Comparison of ENCODE assay signal across 7 cellular contexts in genomic region chr15:74995779-74996765, GRCh38. TPM values are rescaled to one million over a fixed set of nuclear protein-coding genes. Genes with fewer than 3 reads are reported as not detected.
A peak's percentile ranks its signal among the peaks of the same experiment; 100 is the strongest.
DNase-seq lines count a peak whose midpoint lies in the region; TF ChIP-seq lines count a peak whose summit lies in the region.

No MANE protein-coding gene starts in this region.

- DNase-seq in HAP-1 (ENCODE audit: low spot score in 2 of 2) (peak in 1 of 2 experiments; percentile 37), NCI-H526 treated with DMSO at 0.1 percent for 48 hours (lab: John Stamatoyannopoulos, UW) (peak; percentile 6), chondrocyte (ENCODE audit: low spot score) (no peak), type B pancreatic cell (ENCODE audit: extremely low spot score, unreplicated experiment) (no peak), NOMO-1 (lab: John Stamatoyannopoulos, UW; ENCODE audit: unreplicated experiment in 2 of 2) (no peak), HCEC 1CT (no peak)

- H3K36me3 Mint-ChIP-seq in chondrocyte (ENCODE audit: low read depth) (peaks cover 6% of the 10 kb centered on the region), type B pancreatic cell (peaks cover 4% of the 10 kb centered on the region)

- H3K4me1 ChIP-seq in HAP-1 (peaks cover 5% of the 10 kb centered on the region), mesodermal cell (ENCODE audit: control insufficient read depth, insufficient read depth, low read length, poor library complexity, severe bottlenecking) (peaks cover 7% of the 10 kb centered on the region)

- H3K27ac Mint-ChIP-seq in chondrocyte (ENCODE audit: unreplicated experiment) = peak overlapping the region; percentile 22
- H3K27ac Mint-ChIP-seq in type B pancreatic cell = peak overlapping the region; percentile 73

- H3K36me3 ChIP-seq in HAP-1 (replicated peaks) = no peaks in the 10 kb centered on the region
- no peaks in the 10 kb centered on the region for H3K36me3 ChIP-seq in mesodermal cell (ENCODE audit: control insufficient read depth, insufficient read depth, low read length)

- H3K9me3 ChIP-seq in HAP-1 (no peaks in the 10 kb centered on the region; the same call in 1 of the 2 replicates), mesodermal cell (ENCODE audit: control insufficient read depth, low read length) (no peaks in the 10 kb centered on the region)

- H3K4me3 Mint-ChIP-seq in chondrocyte (ENCODE audit: unreplicated experiment) = peak overlapping the region; percentile 70
- peak overlapping the region; percentile 86 for H3K4me3 Mint-ChIP-seq in type B pancreatic cell

- H3K9me3 Mint-ChIP-seq in chondrocyte (ENCODE audit: low read depth) (peaks cover 4% of the 10 kb centered on the region), type B pancreatic cell (no peaks in the 10 kb centered on the region)

- WGBS in mesodermal cell (ENCODE audit: insufficient coverage in 2 of 2), 2 experiments = 18 to 19% methylated on average over 15 to 26 of the region's 42 CpGs

- H3K27me3 ChIP-seq in HAP-1 (ENCODE audit: low read depth) = no peaks in the 10 kb centered on the region; the same call in 1 of the 2 replicates

- no peak overlapping the region for H3K27ac ChIP-seq in mesodermal cell (ENCODE audit: low read depth, low read length, severe bottlenecking)

- in situ Hi-C loops in HAP-1 (cut with MboI; ENCODE audit: low sequenced_read_pairs) = no loop called here

- H3K4me3 ChIP-seq in HAP-1 (peak overlapping the region; percentile 52), mesodermal cell (ENCODE audit: extremely low read depth, insufficient read depth, low read length, poor library complexity, severe bottlenecking) (peak overlapping the region; percentile 53)

- no peak for TF ChIP-seq CTCF in chondrocyte (IDR thresholded peaks at IDR 0.05)
- no peak for TF ChIP-seq CTCF in type B pancreatic cell (conservative IDR thresholded peaks at IDR 0.05)

- H3K4me1 Mint-ChIP-seq in chondrocyte (ENCODE audit: low read depth) = peaks cover 11% of the 10 kb centered on the region
- H3K4me1 Mint-ChIP-seq in type B pancreatic cell (ENCODE audit: unreplicated experiment) = peaks cover 15% of the 10 kb centered on the region

- H3K27me3 Mint-ChIP-seq in chondrocyte (ENCODE audit: low read depth) = peaks cover 4% of the 10 kb centered on the region
- H3K27me3 Mint-ChIP-seq in type B pancreatic cell = peaks cover 29% of the 10 kb centered on the region

RNA-seq across cellular contexts. Expression of gene SCAMP5, which starts 0.7 kb away (rescaled TPM):
- total RNA-seq in chondrocyte = 20.6 to 29.3 TPM (median 22.4 TPM) in 3 replicates
- polyA plus RNA-seq in mesodermal cell (2013, experiment 1 of 2) = 11.5 TPM
- 9.1 TPM for polyA plus RNA-seq in mesodermal cell (2013, experiment 2 of 2)
- total RNA-seq in type B pancreatic cell (ENCODE audit: low replicate concordance) = 38.1 and 41.8 TPM in 2 replicates

RNA-seq across cellular contexts. Expression of gene PPCDC, which starts 27.3 kb away (rescaled TPM):
- 7.3 to 12.9 TPM (median 8.7 TPM) in 3 replicates for total RNA-seq in chondrocyte
- polyA plus RNA-seq in mesodermal cell (2013, experiment 1 of 2) = 7.9 TPM
- polyA plus RNA-seq in mesodermal cell (2013, experiment 2 of 2) = 8.1 TPM
- 19.1 and 23.6 TPM in 2 replicates for total RNA-seq in type B pancreatic cell (ENCODE audit: low replicate concordance)

RNA-seq across cellular contexts. Expression of gene RPP25, which starts 39.5 kb away (rescaled TPM):
- 12.2 to 17.8 TPM (median 17.7 TPM) in 3 replicates for total RNA-seq in chondrocyte
- polyA plus RNA-seq in mesodermal cell (2013, experiment 1 of 2) = 5.1 TPM
- 6.8 TPM for polyA plus RNA-seq in mesodermal cell (2013, experiment 2 of 2)
- total RNA-seq in type B pancreatic cell (ENCODE audit: low replicate concordance) = 9.9 and 11.3 TPM in 2 replicates

RNA-seq across cellular contexts. Expression of gene COX5A, which starts 58.2 kb away (rescaled TPM):
- 126 to 133 TPM (median 131 TPM) in 3 replicates for total RNA-seq in chondrocyte
- 255 TPM for polyA plus RNA-seq in mesodermal cell (2013, experiment 1 of 2)
- 237 TPM for polyA plus RNA-seq in mesodermal cell (2013, experiment 2 of 2)
- 248 and 307 TPM in 2 replicates for total RNA-seq in type B pancreatic cell (ENCODE audit: low replicate concordance)
